Comparison of ENCODE assay signal across 1 cellular context in the genomic region with DNA sequence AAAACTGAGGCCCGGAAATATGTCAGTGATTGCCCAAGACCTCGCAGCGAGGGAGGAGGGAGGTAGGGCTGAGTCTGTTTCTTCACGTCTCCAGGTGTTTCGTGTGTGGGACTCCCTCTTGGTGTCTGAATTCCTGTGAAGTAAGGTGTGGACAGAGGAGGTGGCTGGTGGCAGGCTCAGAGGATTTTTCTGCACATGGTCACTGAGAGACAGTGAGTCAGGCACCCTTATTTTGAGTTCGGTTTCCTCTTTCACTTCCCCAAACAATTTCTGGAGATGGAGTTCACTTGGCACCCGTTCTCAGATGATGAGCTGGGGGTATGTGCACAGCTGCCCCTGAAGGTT.
TF ChIP-seq lines count a peak whose summit lies in the region.

No MANE protein-coding gene starts in this region.

TF ChIP-seq in K562, 482 proteins besides CTCF, POLR2A, EP300 and RAD21 (continued from another document):
- TF ChIP-seq GABPA (tag; conservative IDR thresholded peaks at IDR 0.05; ENCODE audit: low read depth) = no peak
